In the genomic region with DNA sequence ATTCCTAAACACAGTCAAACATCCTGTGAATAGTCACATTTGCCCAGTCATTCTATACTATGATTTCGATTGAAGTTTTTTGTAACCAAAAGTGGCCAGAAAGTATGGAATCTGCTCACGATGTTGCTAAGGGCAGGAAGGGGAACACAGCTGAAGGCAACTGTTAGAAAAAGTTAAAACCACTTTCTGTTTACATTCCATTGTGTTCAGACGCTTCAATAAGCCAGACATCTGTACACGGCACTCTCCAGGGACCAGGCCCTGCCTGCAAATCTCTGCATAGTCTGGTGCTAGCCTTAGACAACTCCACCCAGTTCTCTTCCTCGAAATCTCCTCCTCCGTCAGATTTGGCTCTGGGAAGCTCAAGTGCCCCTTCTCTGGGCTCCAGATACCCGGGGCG, we compare ENCODE assay signal across 12 cellular contexts. TPM values are rescaled to one million over a fixed set of nuclear protein-coding genes. Genes with fewer than 3 reads are reported as not detected.
DNase-seq lines count a peak whose midpoint lies in the region; ATAC-seq and TF ChIP-seq lines count a peak whose summit lies in the region.
"Had no signal": no experiment of that assay in that cellular context is flagged by ENCODE, and none has a peak within 500 bp of the region (broad histone marks: within the 10 kb centered on the region; RNA-seq: fewer than 3 reads in every experiment).

No MANE protein-coding gene starts in this region.

- H3K4me2 ChIP-seq in BLaER1 = peak overlapping the region; percentile 77

- H3K9ac ChIP-seq in BLaER1 = no peak overlapping the region

- H3K27me3 Mint-ChIP-seq in activated B cell treated with CpG ODN at 0.5 μM for 24 hours (no peaks in the 10 kb centered on the region), progenitor cell of endocrine pancreas (no peaks in the 10 kb centered on the region)
- H3K27me3 Mint-ChIP-seq: activated CD4-positive, alpha-beta T cell treated with anti-CD3 and anti-CD28 coated beads, Interleukin-2, amount 10 ng/mL, durations not matched to agents 24 days and 14 days had no signal

- H3K27ac Mint-ChIP-seq in activated B cell treated with CpG ODN at 0.5 μM for 24 hours (peak overlapping the region; percentile 51), progenitor cell of endocrine pancreas (peak overlapping the region; percentile 62)
- H3K27ac Mint-ChIP-seq: activated CD4-positive, alpha-beta T cell treated with anti-CD3 and anti-CD28 coated beads, Interleukin-2, amount 10 ng/mL, durations not matched to agents 24 days and 14 days; activated naive CD8-positive, alpha-beta T cell treated with anti-CD3 and anti-CD28 coated beads, Interleukin-2, amount 10 ng/mL, durations not matched to agents 7 days and 5 days had no signal

- no peak overlapping the region for H3K4me3 Mint-ChIP-seq in activated B cell treated with CpG ODN at 0.5 μM for 24 hours
- H3K4me3 Mint-ChIP-seq in progenitor cell of endocrine pancreas (ENCODE audit: low read depth) = no peak overlapping the region
- H3K4me3 Mint-ChIP-seq: activated CD4-positive, alpha-beta T cell treated with anti-CD3 and anti-CD28 coated beads, Interleukin-2, amount 10 ng/mL, durations not matched to agents 24 days and 14 days; activated naive CD8-positive, alpha-beta T cell treated with anti-CD3 and anti-CD28 coated beads, Interleukin-2, amount 10 ng/mL, durations not matched to agents 7 days and 5 days had no signal

- no peaks in the 10 kb centered on the region for H3K9me3 Mint-ChIP-seq in activated B cell treated with CpG ODN at 0.5 μM for 24 hours
- no peaks in the 10 kb centered on the region for H3K9me3 Mint-ChIP-seq in progenitor cell of endocrine pancreas (ENCODE audit: low read depth)
- H3K9me3 Mint-ChIP-seq: activated CD4-positive, alpha-beta T cell treated with anti-CD3 and anti-CD28 coated beads, Interleukin-2, amount 10 ng/mL, durations not matched to agents 24 days and 14 days; activated naive CD8-positive, alpha-beta T cell treated with anti-CD3 and anti-CD28 coated beads, Interleukin-2, amount 10 ng/mL, durations not matched to agents 7 days and 5 days had no signal

- ATAC-seq in activated B cell treated with CpG ODN at 0.5 μM for 24 hours (ENCODE audit: low read depth) = peak; percentile 61
- ATAC-seq in HG03432 (IDR thresholded peaks at IDR 0.05; ENCODE audit: unreplicated experiment) = no peak
- ATAC-seq in GM19324 (IDR thresholded peaks at IDR 0.05; ENCODE audit: low FRiP score, unreplicated experiment) = no peak
- ATAC-seq: HCT116 had no signal

- H3K4me1 ChIP-seq in BLaER1 = peaks cover 56% of the 10 kb centered on the region
- peaks cover 9% of the 10 kb centered on the region for H3K4me1 ChIP-seq in cardiac muscle cell (ENCODE audit: low read depth)

- no peak for TF ChIP-seq CTCF in activated B cell treated with CpG ODN at 0.5 μM for 24 hours (IDR thresholded peaks at IDR 0.05)
- no peak for TF ChIP-seq CTCF in cardiac muscle cell (IDR thresholded peaks at IDR 0.05; ENCODE audit: low read depth, low read length)
- no peak for TF ChIP-seq CTCF in progenitor cell of endocrine pancreas (IDR thresholded peaks at IDR 0.05; ENCODE audit: unreplicated experiment)

- H4K20me1 ChIP-seq in BLaER1 = peaks cover 71% of the 10 kb centered on the region

- CTCF ChIA-PET in activated B cell treated with CpG ODN at 0.5 μM for 24 hours (lab: Charles Lee) = interaction anchor here (1.2 kb wide), 1 partner anchor 9 kb away, joined by 8 read pairs; no protein-coding TSS in a partner anchor

- intact Hi-C loops in activated B cell treated with CpG ODN at 0.5 μM for 24 hours (cut with micrococcal nuclease) = no loop called here

- H3K27ac ChIP-seq in BLaER1 = 0 out of 2 replicates have a peak overlapping the region, but pooled peaks have one; percentile 43
- peak overlapping the region; percentile 91 for H3K27ac ChIP-seq in cardiac muscle cell

- H3K9me3 ChIP-seq in BLaER1 = peaks cover 7% of the 10 kb centered on the region; the same call in 1 of the 2 replicates
- H3K9me3 ChIP-seq in cardiac muscle cell (ENCODE audit: low read depth) = no peaks in the 10 kb centered on the region

- H3K4me3 ChIP-seq in BLaER1 (no peak overlapping the region), cardiac muscle cell (no peak overlapping the region)

- H3K36me3 Mint-ChIP-seq in activated B cell treated with CpG ODN at 0.5 μM for 24 hours (ENCODE audit: low read depth) = peaks cover 29% of the 10 kb centered on the region
- H3K36me3 Mint-ChIP-seq in progenitor cell of endocrine pancreas (ENCODE audit: insufficient read depth) = peaks cover 11% of the 10 kb centered on the region

- POLR2A ChIA-PET in activated B cell treated with CpG ODN at 0.5 μM for 24 hours (lab: Charles Lee) = interaction anchor here (0.5 to 1.5 kb wide), 4 partner anchors 9 to 23 kb away, joined by 3 to 4 read pairs (median 4); partner anchors contain the start of gene TMEM120A

- H3K4me1 Mint-ChIP-seq in activated B cell treated with CpG ODN at 0.5 μM for 24 hours = peaks cover 43% of the 10 kb centered on the region
- no peaks in the 10 kb centered on the region for H3K4me1 Mint-ChIP-seq in progenitor cell of endocrine pancreas (ENCODE audit: low read depth)

- DNase-seq in activated B cell treated with CpG ODN at 0.5 μM for 24 hours (no peak), cardiac muscle cell (ENCODE audit: low read depth in 1 of 2, low spot score in 1 of 2) (peak; percentile 79 to 81), progenitor cell of endocrine pancreas (ENCODE audit: low spot score, unreplicated experiment) (no peak), OCI-M1 (lab: John Stamatoyannopoulos, UW) (no peak), Kasumi-1 (lab: John Stamatoyannopoulos, UW) (no peak)
- DNase-seq: activated CD4-positive, alpha-beta T cell treated with anti-CD3 and anti-CD28 coated beads, Interleukin-2, amount 10 ng/mL, durations not matched to agents 24 days and 14 days; activated naive CD8-positive, alpha-beta T cell treated with anti-CD3 and anti-CD28 coated beads, Interleukin-2, amount 10 ng/mL, durations not matched to agents 7 days and 5 days; NCI-H1930 had no signal

- peaks cover 35% of the 10 kb centered on the region for H3K36me3 ChIP-seq in BLaER1
- H3K36me3 ChIP-seq in cardiac muscle cell = no peaks in the 10 kb centered on the region

- H3K27me3 ChIP-seq in BLaER1 (peaks cover 2% of the 10 kb centered on the region; the same call in 1 of the 2 replicates), cardiac muscle cell (no peaks in the 10 kb centered on the region)

RNA-seq across cellular contexts. Expression of gene TMEM120A, which starts 17.0 kb away (rescaled TPM):
- total RNA-seq in activated B cell treated with CpG ODN at 0.5 μM for 24 hours = 95.6 and 104 TPM in 2 replicates
- 20.0 and 24.6 TPM in 2 replicates for total RNA-seq in cardiac muscle cell
- 56.9 and 69.9 TPM in 2 replicates for polyA plus RNA-seq in cardiac muscle cell
- total RNA-seq in progenitor cell of endocrine pancreas = 35.7 and 39.3 TPM in 2 replicates

RNA-seq across cellular contexts. Expression of gene STYXL1, which starts 36.4 kb away (rescaled TPM):
- total RNA-seq in activated B cell treated with CpG ODN at 0.5 μM for 24 hours (23.1 and 28.1 TPM in 2 replicates), cardiac muscle cell (46.7 and 66.3 TPM in 2 replicates), progenitor cell of endocrine pancreas (48.5 and 49.7 TPM in 2 replicates)
- polyA plus RNA-seq in cardiac muscle cell = 87.8 and 92.0 TPM in 2 replicates

RNA-seq across cellular contexts. Expression of gene MDH2, which starts 36.5 kb away (rescaled TPM):
- total RNA-seq in activated B cell treated with CpG ODN at 0.5 μM for 24 hours (120 and 125 TPM in 2 replicates), cardiac muscle cell (242 and 306 TPM in 2 replicates), progenitor cell of endocrine pancreas (119 and 122 TPM in 2 replicates)
- polyA plus RNA-seq in cardiac muscle cell = 632 and 705 TPM in 2 replicates

Comparison
In these comparisons a context has a peak if more than half of its experiments do, and no peak if none do; other contexts are left out.
1. DNase-seq: peak in cardiac muscle cell (2 of 2); none in activated B cell treated with CpG ODN at 0.5 μM for 24 hours (single experiment), progenitor cell of endocrine pancreas (single experiment), OCI-M1 (single experiment) and Kasumi-1 (0 of 2).